23 cellular contexts compared by ENCODE assay signal in genomic region chr12:121981456-121981855, GRCh38.
"Had no signal": no experiment of that assay in that cellular context is flagged by ENCODE, and none has a peak within 500 bp of the region (broad histone marks: within the 10 kb centered on the region; RNA-seq: fewer than 3 reads in every experiment).

No MANE protein-coding gene starts in this region.

- H3K9me3 ChIP-seq: left ventricle myocardium inferior, lower lobe of right lung, psoas muscle, right lobe of liver, testis, tibial nerve, upper lobe of right lung, vagina had no signal

- H3K4me2 ChIP-seq: neural progenitor cell had no signal

- H3K4me3 ChIP-seq: left ventricle myocardium inferior, lower lobe of right lung, neural progenitor cell, psoas muscle, right lobe of liver, testis, tibial nerve, upper lobe of right lung, vagina had no signal

- H3K9me3 Mint-ChIP-seq: immature natural killer cell; memory B cell; mesothelial cell of epicardium; natural killer cell treated with Interleukin-12 subunit alpha and Interleukin-12 subunit beta and Interleukin-15 and Interleukin-18, amount 100 ng/mL, for 72 hours; neural progenitor cell; stimulated activated effector memory CD8-positive, alpha-beta T cell treated with anti-CD3 and anti-CD28 coated beads, Interleukin-12 subunit alpha, Interleukin-12 subunit beta, amount 100 ng/mL, for 72 hours; stimulated activated naive CD8-positive, alpha-beta T cell treated with anti-CD3 and anti-CD28 coated beads, Interleukin-15, amount 100 ng/mL, for 72 hours had no signal

- DNase-seq: dermis blood vessel endothelial cell; erythroblast; foreskin keratinocyte; immature natural killer cell; left ventricle myocardium inferior; lower lobe of right lung; nucleus accumbens; psoas muscle; retina; right lobe of liver; stimulated activated CD4-positive, alpha-beta T cell treated with anti-CD3 and anti-CD28 coated beads, Interleukin-4, amount 100 ng/mL, for 1 hour; stimulated activated CD8-positive, alpha-beta memory T cell treated with anti-CD3 and anti-CD28 coated beads, Interleukin-4, amount 100 ng/mL, for 48 hours; stimulated activated naive CD8-positive, alpha-beta T cell treated with anti-CD3 and anti-CD28 coated beads, Interleukin-15, amount 100 ng/mL, for 72 hours; testis; upper lobe of right lung had no signal

- H3K27me3 ChIP-seq: foreskin keratinocyte, neural progenitor cell, right lobe of liver, testis, tibial nerve, upper lobe of right lung, vagina had no signal

- H3K4me3 Mint-ChIP-seq: immature natural killer cell; mesothelial cell of epicardium; natural killer cell treated with Interleukin-12 subunit alpha and Interleukin-12 subunit beta and Interleukin-15 and Interleukin-18, amount 100 ng/mL, for 72 hours; neural progenitor cell; stimulated activated effector memory CD8-positive, alpha-beta T cell treated with anti-CD3 and anti-CD28 coated beads, Interleukin-12 subunit alpha, Interleukin-12 subunit beta, amount 100 ng/mL, for 72 hours; stimulated activated naive CD8-positive, alpha-beta T cell treated with anti-CD3 and anti-CD28 coated beads, Interleukin-15, amount 100 ng/mL, for 72 hours had no signal

- H3K27ac ChIP-seq: foreskin keratinocyte, left ventricle myocardium inferior, lower lobe of right lung, neural progenitor cell, parathyroid adenoma, psoas muscle, right lobe of liver, testis, tibial nerve, upper lobe of right lung, vagina had no signal

- H3K79me2 ChIP-seq: parathyroid adenoma had no signal

- H3K27me3 Mint-ChIP-seq: memory B cell; natural killer cell treated with Interleukin-12 subunit alpha and Interleukin-12 subunit beta and Interleukin-15 and Interleukin-18, amount 100 ng/mL, for 72 hours; stimulated activated naive CD8-positive, alpha-beta T cell treated with anti-CD3 and anti-CD28 coated beads, Interleukin-15, amount 100 ng/mL, for 72 hours had no signal

- H3K36me3 ChIP-seq: left ventricle myocardium inferior, lower lobe of right lung, neural progenitor cell, right lobe of liver, tibial nerve, upper lobe of right lung, vagina had no signal

- H2AFZ ChIP-seq: neural progenitor cell, parathyroid adenoma had no signal

- ATAC-seq: foreskin keratinocyte; natural killer cell treated with Interleukin-12 subunit alpha and Interleukin-12 subunit beta and Interleukin-15 and Interleukin-18, amount 100 ng/mL, for 72 hours; psoas muscle; right lobe of liver; stimulated activated naive CD8-positive, alpha-beta T cell treated with anti-CD3 and anti-CD28 coated beads, Interleukin-15, amount 100 ng/mL, for 72 hours had no signal

- H3K9ac ChIP-seq: neural progenitor cell, parathyroid adenoma had no signal

- H3K4me1 ChIP-seq: foreskin keratinocyte, left ventricle myocardium inferior, lower lobe of right lung, parathyroid adenoma, psoas muscle, right lobe of liver, testis, tibial nerve, upper lobe of right lung, vagina had no signal

- H3K27ac Mint-ChIP-seq: immature natural killer cell; mesothelial cell of epicardium; natural killer cell treated with Interleukin-12 subunit alpha and Interleukin-12 subunit beta and Interleukin-15 and Interleukin-18, amount 100 ng/mL, for 72 hours; neural progenitor cell; stimulated activated effector memory CD8-positive, alpha-beta T cell treated with anti-CD3 and anti-CD28 coated beads, Interleukin-12 subunit alpha, Interleukin-12 subunit beta, amount 100 ng/mL, for 72 hours; stimulated activated naive CD8-positive, alpha-beta T cell treated with anti-CD3 and anti-CD28 coated beads, Interleukin-15, amount 100 ng/mL, for 72 hours had no signal

- H3K4me1 Mint-ChIP-seq: immature natural killer cell, mesothelial cell of epicardium had no signal
